In the genomic region with DNA sequence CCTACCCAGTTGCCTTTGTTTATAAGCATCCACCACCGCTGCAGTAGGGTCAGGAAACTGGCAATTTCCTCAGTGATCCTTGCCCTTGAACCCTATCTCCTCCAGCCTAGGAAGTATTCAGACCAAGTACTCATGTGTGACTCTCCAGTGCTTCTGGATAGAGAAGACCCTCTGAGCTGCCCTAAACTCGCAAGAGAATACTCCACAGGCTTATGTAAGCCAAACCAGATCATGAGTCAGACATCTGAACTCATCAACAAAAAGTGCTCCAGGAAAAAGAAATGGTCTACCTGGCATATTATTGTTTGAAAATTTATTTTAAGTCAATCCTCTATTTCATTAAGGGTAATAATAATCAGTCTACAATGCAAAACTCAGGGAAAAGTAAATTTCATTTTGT, we compare ENCODE assay signal across 14 cellular contexts.
DNase-seq lines count a peak whose midpoint lies in the region; ATAC-seq, FAIRE-seq and TF ChIP-seq lines count a peak whose summit lies in the region.
"Had no signal": no experiment of that assay in that cellular context is flagged by ENCODE, and none has a peak within 500 bp of the region (broad histone marks: within the 10 kb centered on the region; RNA-seq: fewer than 3 reads in every experiment).

No MANE protein-coding gene starts in this region.

- H3K27me3 Mint-ChIP-seq in nephron progenitor cell (ENCODE audit: low read depth, poor library complexity), result no peaks in the 10 kb centered on the region
- H3K27me3 Mint-ChIP-seq: IgD-negative memory B cell had no signal

- H3K9me3 ChIP-seq in AG04450 (ENCODE audit: control insufficient read depth, insufficient read depth, low read length) (no peaks in the 10 kb centered on the region), PC-3 (ENCODE audit: low read length) (no peaks in the 10 kb centered on the region), endothelial cell of umbilical vein (replicated peaks; ENCODE audit: control insufficient read depth, insufficient read depth, low read length) (no peaks in the 10 kb centered on the region)
- H3K9me3 ChIP-seq: HAP-1 had no signal

- H3K4me3 ChIP-seq in AG04450 (ENCODE audit: low read depth, low read length) (no peak overlapping the region), PC-3 (ENCODE audit: low read length) (no peak overlapping the region), endothelial cell of umbilical vein (replicated peaks in 1 of 3; ENCODE audit: insufficient read depth in 1 of 3, low read depth in 1 of 3, low read length in 3 of 3) (no peak overlapping the region)
- H3K4me3 ChIP-seq: HAP-1 had no signal

- CTCF ChIA-PET in AG04450 (lab: Charles Lee) (no interaction called here), PC-3 (lab: Charles Lee) (no interaction called here), endothelial cell of umbilical vein (lab: Charles Lee) (interaction anchor here (1.1 to 1.3 kb wide), 3 partner anchors 10 to 30 kb away, joined by 3 to 4 read pairs (median 3); no protein-coding TSS in a partner anchor)

- H3K4me2 ChIP-seq in PC-3 (ENCODE audit: low read length) (peak overlapping the region; percentile 25), endothelial cell of umbilical vein (ENCODE audit: insufficient read depth, low read length) (no peak overlapping the region)

- peak overlapping the region; percentile 2 for H3K27ac Mint-ChIP-seq in nephron progenitor cell
- H3K27ac Mint-ChIP-seq: IgD-negative memory B cell had no signal

- peaks cover 92% of the 10 kb centered on the region for H3K79me2 ChIP-seq in PC-3 (ENCODE audit: low read length)
- peaks cover 2% of the 10 kb centered on the region for H3K79me2 ChIP-seq in endothelial cell of umbilical vein (ENCODE audit: control insufficient read depth, insufficient read depth, low read length)

- no peaks in the 10 kb centered on the region for H3K36me3 ChIP-seq in PC-3 (ENCODE audit: low read depth, low read length)
- H3K36me3 ChIP-seq in endothelial cell of umbilical vein (ENCODE audit: control insufficient read depth in 2 of 2, extremely low read depth in 1 of 2, insufficient read depth in 2 of 2, low read length in 2 of 2), result no peaks in the 10 kb centered on the region
- H3K36me3 ChIP-seq: HAP-1 had no signal

- peaks cover 5% of the 10 kb centered on the region for H3K36me3 Mint-ChIP-seq in nephron progenitor cell (ENCODE audit: low read depth)

- intact Hi-C loops in PC-3 (cut with micrococcal nuclease) (loop anchor here (10.0 kb wide), 2 partner anchors 307 to 1033 kb away; a partner anchor contains a TSS), endothelial cell of umbilical vein (cut with micrococcal nuclease) (no loop called here)

- DNase-seq in AG04450 (ENCODE audit: low read depth, low spot score), result no peak
- DNase-seq in PC-3, result peak; percentile 86
- DNase-seq in endothelial cell of umbilical vein (ENCODE audit: low read depth, low spot score), result peak; percentile 42
- DNase-seq in nephron progenitor cell, result no peak
- DNase-seq in AML-193 (lab: John Stamatoyannopoulos, UW), result no peak
- no peak for DNase-seq in ecto neural progenitor cell (ENCODE audit: low spot score)
- DNase-seq in activated CD4-positive, alpha-beta T cell treated with anti-CD3 and anti-CD28 coated beads, Interleukin-2, amount 50 U/mL, for 48 hours, result no peak
- DNase-seq in D341Med (ENCODE audit: low spot score), result no peak
- DNase-seq: activated T-cell treated with anti-CD3 and anti-CD28 coated beads, Interleukin-2, amount 50 U/mL, for 4 hours; DMS79; NCI-H1694 treated with DMSO at 0.1 percent for 48 hours; small intestine had no signal

- H4K20me1 ChIP-seq in PC-3 (ENCODE audit: low read length) (peaks cover 3% of the 10 kb centered on the region), endothelial cell of umbilical vein (replicated peaks; ENCODE audit: control insufficient read depth, extremely low read depth, insufficient read depth, low read length) (no peaks in the 10 kb centered on the region)

- BruUV-seq in PC-3 (replicated peaks; lab: Mats Ljungman, UMichigan) (no TSS peak), endothelial cell of umbilical vein (replicated peaks; lab: Mats Ljungman, UMichigan) (no TSS peak)

- no peak for TF ChIP-seq POLR2A in endothelial cell of umbilical vein (IDR thresholded peaks at IDR 0.05; ENCODE audit: low read depth, low read length)

- peak overlapping the region; percentile 34 for H3K27ac ChIP-seq in AG04450 (ENCODE audit: low read depth, low read length)
- H3K27ac ChIP-seq in PC-3 (ENCODE audit: low read length), result peak overlapping the region; percentile 38
- no peak overlapping the region for H3K27ac ChIP-seq in endothelial cell of umbilical vein (ENCODE audit: insufficient read depth, low read depth, low read length)

- peaks cover 49% of the 10 kb centered on the region for H3K4me1 Mint-ChIP-seq in nephron progenitor cell

- no peaks in the 10 kb centered on the region for H3K9me3 Mint-ChIP-seq in nephron progenitor cell
- H3K9me3 Mint-ChIP-seq: activated T-cell treated with anti-CD3 and anti-CD28 coated beads, Interleukin-2, amount 50 U/mL, for 4 hours; IgD-negative memory B cell had no signal

- peaks cover 18% of the 10 kb centered on the region for H3F3A ChIP-seq in PC-3 (ENCODE audit: low read length, unreplicated experiment)

- ATAC-seq in PC-3, result no peak; the same call in 1 of the 2 replicates
- ATAC-seq: activated T-cell treated with anti-CD3 and anti-CD28 coated beads, Interleukin-2, amount 50 U/mL, for 4 hours had no signal

- H3K9me1 ChIP-seq in endothelial cell of umbilical vein (replicated peaks; ENCODE audit: control insufficient read depth, extremely low read depth, insufficient read depth, low read length), result no peaks in the 10 kb centered on the region

- H3K4me1 ChIP-seq in PC-3 (ENCODE audit: insufficient read depth, low read length), result peaks cover 63% of the 10 kb centered on the region
- peaks cover 26% of the 10 kb centered on the region for H3K4me1 ChIP-seq in endothelial cell of umbilical vein (ENCODE audit: control insufficient read depth, extremely low read depth, insufficient read depth, low read length)
- H3K4me1 ChIP-seq: HAP-1 had no signal

- POLR2A ChIA-PET in AG04450 (lab: Yijun Ruan, JAX) (interaction anchor here (1.2 to 1.5 kb wide), 2 partner anchors 52 to 102 kb away, joined by 3 to 4 read pairs; a partner anchor contains a TSS), PC-3 (lab: Charles Lee; ENCODE audit: unreplicated experiment) (interaction anchor here (0.6 kb wide), 1 partner anchor 40 kb away, joined by 5 read pairs; no protein-coding TSS in a partner anchor), endothelial cell of umbilical vein (lab: Charles Lee) (no interaction called here)

- H2AFZ ChIP-seq in PC-3 (ENCODE audit: low read length), result no peak overlapping the region
- no peak overlapping the region for H2AFZ ChIP-seq in endothelial cell of umbilical vein (ENCODE audit: low read depth, low read length)

- dilution Hi-C loops in endothelial cell of umbilical vein (cut with MboI; ENCODE audit: extremely low pct_ligation_motif_present, low sequenced_read_pairs), result no loop called here

- H3K27me3 ChIP-seq in AG04450 (ENCODE audit: control insufficient read depth, insufficient read depth, low read length) (no peaks in the 10 kb centered on the region), PC-3 (ENCODE audit: low read length) (no peaks in the 10 kb centered on the region), endothelial cell of umbilical vein (ENCODE audit: control insufficient read depth in 2 of 2, insufficient read depth in 2 of 2, low read length in 2 of 2) (no peaks in the 10 kb centered on the region)

- H3K9ac ChIP-seq in PC-3 (ENCODE audit: low read length), result no peak overlapping the region
- no peak overlapping the region for H3K9ac ChIP-seq in endothelial cell of umbilical vein (replicated peaks; ENCODE audit: extremely low read depth, insufficient read depth, low read length)

- no peak for FAIRE-seq in endothelial cell of umbilical vein (lab: Jason Lieb, UNC)
- FAIRE-seq: small intestine had no signal

- TF ChIP-seq CTCF in AG04450 (IDR thresholded peaks at IDR 0.05; ENCODE audit: low read depth, low read length) (no peak), PC-3 (conservative IDR thresholded peaks at IDR 0.05; ENCODE audit: low read depth, low read length) (no peak), endothelial cell of umbilical vein (IDR thresholded peaks at IDR 0.05; ENCODE audit: extremely low read depth in 1 of 2, insufficient read depth in 1 of 2, low read depth in 1 of 2, low read length in 2 of 2) (no peak), nephron progenitor cell (IDR thresholded peaks at IDR 0.05) (no peak)

- H3K9me2 ChIP-seq in PC-3 (replicated peaks; ENCODE audit: low read length), result no peaks in the 10 kb centered on the region

- H3K4me3 Mint-ChIP-seq in nephron progenitor cell, result no peak overlapping the region
- H3K4me3 Mint-ChIP-seq: activated T-cell treated with anti-CD3 and anti-CD28 coated beads, Interleukin-2, amount 50 U/mL, for 4 hours; IgD-negative memory B cell had no signal

TF ChIP-seq in endothelial cell of umbilical vein, 7 proteins besides CTCF, POLR2A, EP300 and RAD21:
- TF ChIP-seq MYC (IDR thresholded peaks at IDR 0.05; ENCODE audit: low read depth, low read length), result no peak
- peak; percentile 25 for TF ChIP-seq FOS (IDR thresholded peaks at IDR 0.05; ENCODE audit: borderline replicate concordance, insufficient read depth, low read length)
- TF ChIP-seq POLR2AphosphoS5 (IDR thresholded peaks at IDR 0.05; ENCODE audit: insufficient read depth, low read depth, low read length), result no peak
- TF ChIP-seq JUN (IDR thresholded peaks at IDR 0.05; ENCODE audit: borderline replicate concordance, insufficient read depth, insufficient read length, low read depth), result no peak
- TF ChIP-seq, protein P1, sequence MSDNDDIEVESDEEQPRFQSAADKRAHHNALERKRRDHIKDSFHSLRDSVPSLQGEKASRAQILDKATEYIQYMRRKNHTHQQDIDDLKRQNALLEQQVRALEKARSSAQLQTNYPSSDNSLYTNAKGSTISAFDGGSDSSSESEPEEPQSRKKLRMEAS (IDR thresholded peaks at IDR 0.05; ENCODE audit: insufficient read depth, insufficient read length), result no peak
- no peak for TF ChIP-seq GATA2 (IDR thresholded peaks at IDR 0.05; ENCODE audit: insufficient read depth, insufficient read length, low read depth, low read length)

Comparison
In these comparisons a context has a peak if more than half of its experiments do, and no peak if none do; other contexts are left out.
1. DNase-seq: peak in PC-3 (single experiment) and endothelial cell of umbilical vein (single experiment); none in AG04450 (single experiment), nephron progenitor cell (single experiment), AML-193 (0 of 2), ecto neural progenitor cell (single experiment), activated CD4-positive, alpha-beta T cell treated with anti-CD3 and anti-CD28 coated beads, Interleukin-2, amount 50 U/mL, for 48 hours (0 of 2) and D341Med (single experiment).